Comparison of ENCODE assay signal across 8 cellular contexts in the genomic region with DNA sequence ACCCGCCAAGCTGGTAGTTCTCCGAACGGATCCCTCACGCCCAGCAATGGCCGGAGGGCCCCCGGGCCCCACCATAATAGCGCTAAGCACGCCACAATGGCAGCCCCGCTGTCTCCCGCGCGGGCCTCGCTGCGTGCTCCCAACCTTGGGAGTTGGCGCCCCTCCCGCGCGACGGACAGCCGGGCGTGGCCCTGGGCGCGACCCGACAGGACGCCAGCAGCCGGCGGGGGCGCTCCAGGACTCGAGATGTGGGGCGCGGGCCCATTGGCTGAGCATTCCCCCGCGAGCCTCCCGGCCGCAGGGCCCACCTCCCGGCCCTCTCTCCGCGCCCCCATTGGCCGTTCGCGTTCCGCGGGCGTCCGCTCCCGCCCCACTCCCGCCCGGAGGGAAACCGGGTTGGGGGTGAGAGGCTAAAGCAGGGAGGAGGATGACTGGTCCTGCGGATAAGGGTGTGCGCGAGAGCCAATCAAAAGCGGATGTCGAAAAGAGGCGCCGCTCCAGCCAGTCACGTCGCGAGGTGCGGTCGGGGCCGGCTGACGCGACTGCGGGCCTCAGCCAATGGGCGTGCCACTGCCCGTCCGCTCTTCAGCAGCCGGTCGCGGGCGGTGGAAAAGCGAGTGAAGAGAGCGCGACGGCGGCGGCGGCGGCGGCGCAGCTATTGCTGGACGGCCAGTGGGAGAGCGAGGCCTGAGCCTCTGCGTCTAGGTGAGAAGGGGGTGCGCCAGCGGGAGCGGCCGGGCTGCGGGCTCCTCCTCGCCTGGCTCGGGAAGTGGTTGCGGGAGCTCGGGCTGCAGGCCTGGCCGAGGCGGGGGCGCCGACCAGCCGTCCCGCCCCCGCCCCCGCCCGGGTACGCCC. TPM values are rescaled to one million over a fixed set of nuclear protein-coding genes. Genes with fewer than 3 reads are reported as not detected.
DNase-seq lines count a peak whose midpoint lies in the region; ATAC-seq and TF ChIP-seq lines count a peak whose summit lies in the region.

FAR1 (plus strand) TSS at position 567 of the 855 bp plus-strand sequence. CDS start 26,098 bp downstream, outside the sequence.

- no peaks in the 10 kb centered on the region for H3K9me3 Mint-ChIP-seq in activated naive CD8-positive, alpha-beta T cell treated with anti-CD3 and anti-CD28 coated beads, Interleukin-2, amount 50 U/mL, for 24 hours

- peak; percentile 78 to 93 for TF ChIP-seq EP300 in tibial nerve (IDR thresholded peaks at IDR 0.05)

- H3K4me2 ChIP-seq in parathyroid adenoma (ENCODE audit: low read length) = peak within 1 kb of the TSS; percentile 84

- DNase-seq in NCI-H1417 (lab: John Stamatoyannopoulos, UW) (peak; percentile 97 to 99 (median 99)), SW480 (ENCODE audit: low spot score) (peak; percentile 99), Right ventricle myocardium inferior (ENCODE audit: missing footprints) (peak; percentile 99), tibial nerve (ENCODE audit: low spot score in 2 of 2) (peak; percentile 90)
- peak; percentile 95 for DNase-seq in activated naive CD8-positive, alpha-beta T cell treated with anti-CD3 and anti-CD28 coated beads, Interleukin-2, amount 50 U/mL, for 24 hours

- peaks cover 21% of the 10 kb centered on the region for H3K36me3 Mint-ChIP-seq in activated naive CD8-positive, alpha-beta T cell treated with anti-CD3 and anti-CD28 coated beads, Interleukin-2, amount 50 U/mL, for 24 hours (ENCODE audit: low read depth)

- peaks cover 47% of the 10 kb centered on the region for H3K4me1 Mint-ChIP-seq in activated naive CD8-positive, alpha-beta T cell treated with anti-CD3 and anti-CD28 coated beads, Interleukin-2, amount 50 U/mL, for 24 hours

- intact Hi-C loops in Right ventricle myocardium inferior (cut with DNase I) = no loop called here

- H3K9me3 ChIP-seq in parathyroid adenoma (ENCODE audit: control insufficient read depth, low read length) (no peaks in the 10 kb centered on the region), tibial nerve (no peaks in the 10 kb centered on the region)

- H3K4me3 ChIP-seq in parathyroid adenoma (ENCODE audit: low read depth, low read length) (peak within 1 kb of the TSS; percentile 71), tibial nerve (peak within 1 kb of the TSS; percentile 74 to 92 (median 81))

- H3K36me3 ChIP-seq in parathyroid adenoma (ENCODE audit: control insufficient read depth, insufficient read depth, low read length) (no peaks in the 10 kb centered on the region), tibial nerve (no peaks in the 10 kb centered on the region)

- H3K9ac ChIP-seq in parathyroid adenoma = peak within 1 kb of the TSS; percentile 61

- peak within 1 kb of the TSS; percentile 97 for H3K4me3 Mint-ChIP-seq in activated naive CD8-positive, alpha-beta T cell treated with anti-CD3 and anti-CD28 coated beads, Interleukin-2, amount 50 U/mL, for 24 hours

- peak; percentile 72 for TF ChIP-seq CTCF in GM12874 (IDR thresholded peaks at IDR 0.05; ENCODE audit: insufficient read depth, low read depth, low read length)
- peak; percentile 69 for TF ChIP-seq CTCF in parathyroid adenoma (IDR thresholded peaks at IDR 0.05)
- TF ChIP-seq CTCF in tibial nerve (IDR thresholded peaks at IDR 0.05) = peak; percentile 57 to 82 (median 81)

- H2AFZ ChIP-seq in parathyroid adenoma = peak within 1 kb of the TSS; percentile 91

- no peaks in the 10 kb centered on the region for H3K27me3 ChIP-seq in parathyroid adenoma (ENCODE audit: control insufficient read depth, insufficient read depth, low read length)
- H3K27me3 ChIP-seq in tibial nerve = no peaks in the 10 kb centered on the region

- no peaks in the 10 kb centered on the region for H3K4me1 ChIP-seq in parathyroid adenoma
- peaks cover 0 to 37% (median 9%) of the 10 kb centered on the region in 4 donors for H3K4me1 ChIP-seq in tibial nerve

- peak within 1 kb of the TSS; percentile 47 for H3K27ac ChIP-seq in parathyroid adenoma
- peak within 1 kb of the TSS; percentile 81 to 91 (median 88) for H3K27ac ChIP-seq in tibial nerve

- H3K27me3 Mint-ChIP-seq in activated naive CD8-positive, alpha-beta T cell treated with anti-CD3 and anti-CD28 coated beads, Interleukin-2, amount 50 U/mL, for 24 hours = peaks cover 6% of the 10 kb centered on the region

- H3K79me2 ChIP-seq in parathyroid adenoma = peaks cover 18% of the 10 kb centered on the region

- H3K27ac Mint-ChIP-seq in activated naive CD8-positive, alpha-beta T cell treated with anti-CD3 and anti-CD28 coated beads, Interleukin-2, amount 50 U/mL, for 24 hours = peak within 1 kb of the TSS; percentile 97

- peak; percentile 88 for ATAC-seq in HG02759 (IDR thresholded peaks at IDR 0.05; ENCODE audit: unreplicated experiment)
- peak; percentile 95 for ATAC-seq in activated naive CD8-positive, alpha-beta T cell treated with anti-CD3 and anti-CD28 coated beads, Interleukin-2, amount 50 U/mL, for 24 hours
- peak; percentile 99 for ATAC-seq in Right ventricle myocardium inferior

- peak; percentile 84 to 87 for TF ChIP-seq POLR2A in tibial nerve (IDR thresholded peaks at IDR 0.05)

- 0 to 1% methylated on average over 29 to 84 of the region's 104 CpGs for WGBS in tibial nerve, 2 donors

RNA-seq across cellular contexts. Expression of gene FAR1, which starts in this region (rescaled TPM):
- total RNA-seq in Right ventricle myocardium inferior (35.4 TPM), tibial nerve (10 to 100 TPM; 54.6 to 64.0 (median 60.3) TPM)

Comparison
In these comparisons a context has a peak if more than half of its experiments do, and no peak if none do; other contexts are left out.
1. Peak in every context shown above with its lines: DNase-seq, ATAC-seq, H3K4me3 ChIP-seq and H3K27ac ChIP-seq.